In the genomic region with DNA sequence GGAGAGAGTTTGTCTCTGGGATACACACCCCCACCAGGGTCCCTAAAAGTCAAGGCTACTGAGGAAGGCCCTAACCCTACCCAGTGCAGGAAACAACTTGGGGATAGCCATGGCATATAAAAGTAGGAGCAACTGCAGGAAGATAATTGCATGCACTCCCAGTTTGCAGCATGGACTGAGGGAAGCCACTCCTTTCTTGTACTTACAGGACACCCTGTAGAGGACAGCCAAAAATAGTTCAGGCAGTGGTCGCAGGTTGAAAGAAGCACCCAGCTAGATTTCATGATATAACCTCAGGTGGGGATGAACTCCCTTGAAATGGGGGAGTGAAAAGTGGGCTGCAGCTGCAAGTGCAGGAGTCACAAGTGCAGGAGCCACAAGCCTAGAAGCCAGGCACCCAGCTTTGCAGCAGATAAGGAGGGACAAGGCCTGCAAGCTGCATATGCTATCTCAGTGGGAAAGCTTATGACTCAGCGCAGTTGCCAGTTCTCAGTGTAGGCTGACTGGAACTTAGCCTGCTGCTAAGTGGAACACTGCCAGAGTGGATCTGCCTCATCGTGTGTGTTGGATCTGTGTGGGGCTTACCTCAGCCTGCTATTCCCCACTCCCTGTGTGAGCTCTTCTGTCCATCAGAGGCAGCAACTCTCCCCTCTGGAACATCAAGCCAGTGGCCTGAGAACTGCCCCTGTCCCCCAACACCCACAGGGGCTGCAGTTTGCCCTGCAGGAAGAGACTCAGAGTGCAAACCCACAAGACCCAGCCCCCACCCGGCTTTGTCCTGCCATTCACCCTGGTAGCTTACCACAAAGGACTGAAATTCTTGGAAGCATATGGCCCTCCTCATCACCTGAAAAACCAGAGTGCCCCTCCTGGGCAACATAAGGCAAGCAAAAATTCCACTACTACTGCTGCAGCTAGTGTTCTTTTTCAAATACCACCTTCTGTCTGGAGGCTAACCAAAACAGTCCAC, we compare ENCODE assay signal across 17 cellular contexts. TPM values are rescaled to one million over a fixed set of nuclear protein-coding genes. Genes with fewer than 3 reads are reported as not detected.
DNase-seq lines count a peak whose midpoint lies in the region; ATAC-seq, FAIRE-seq and TF ChIP-seq lines count a peak whose summit lies in the region.
"Had no signal": no experiment of that assay in that cellular context is flagged by ENCODE, and none has a peak within 500 bp of the region (broad histone marks: within the 10 kb centered on the region; RNA-seq: fewer than 3 reads in every experiment).

No MANE protein-coding gene starts in this region.

- H4K5ac ChIP-seq in H1 (ENCODE audit: insufficient read length, low read depth, low read length): no peak overlapping the region

- no peak overlapping the region for H2BK20ac ChIP-seq in H1 (ENCODE audit: low read length)

- no peaks in the 10 kb centered on the region for H3K36me3 ChIP-seq in H1 (ENCODE audit: control insufficient read depth in 2 of 4, insufficient read depth in 4 of 4, low read length in 3 of 4)
- H3K36me3 ChIP-seq: neutrophil, uterus had no signal

- H3K18ac ChIP-seq in H1 (ENCODE audit: extremely low read depth, low read length): no peak overlapping the region

- TF ChIP-seq CTCF in H1 (IDR thresholded peaks at IDR 0.05; ENCODE audit: control extremely low read depth in 1 of 3, insufficient read depth in 1 of 3, low read depth in 1 of 3, low read length in 3 of 3): no peak

- H3K4me3 ChIP-seq in H1 (ENCODE audit: extremely low read depth in 1 of 4, insufficient read depth in 2 of 4, low read depth in 3 of 4, low read length in 4 of 4): no peak overlapping the region
- H3K4me3 ChIP-seq: uterus had no signal

- no peak overlapping the region for H2BK120ac ChIP-seq in H1 (replicated peaks; ENCODE audit: low read depth, low read length)

- H3K56ac ChIP-seq in H1 (replicated peaks; ENCODE audit: insufficient read length, low read depth, low read length): no peak overlapping the region

- no peak overlapping the region for H2BK15ac ChIP-seq in H1 (ENCODE audit: low read length)

- H2BK5ac ChIP-seq in H1 (ENCODE audit: low read depth, low read length): no peak overlapping the region

- no peaks in the 10 kb centered on the region for H3K23me2 ChIP-seq in H1 (ENCODE audit: low read depth, low read length)

- peak overlapping the region; percentile 92 for H2AFZ ChIP-seq in H1 (ENCODE audit: low read length)

- H2AK5ac ChIP-seq in H1 (ENCODE audit: low read depth, low read length): no peak overlapping the region

- H3K9ac ChIP-seq in H1 (replicated peaks in 1 of 4; ENCODE audit: extremely low read depth in 1 of 4, low read depth in 3 of 4, low read length in 3 of 4): no peak overlapping the region

- H3K79me2 ChIP-seq in H1 (ENCODE audit: control insufficient read depth in 1 of 2, insufficient read depth in 2 of 2, low read length in 2 of 2): no peaks in the 10 kb centered on the region

- H4K20me1 ChIP-seq in H1 (replicated peaks in 1 of 2; ENCODE audit: control insufficient read depth in 1 of 2, insufficient read depth in 2 of 2, low read length in 2 of 2): no peaks in the 10 kb centered on the region

- TF ChIP-seq EP300 in H1 (IDR thresholded peaks at IDR 0.05; ENCODE audit: borderline replicate concordance in 1 of 2, low read depth in 2 of 2, low read length in 2 of 2): no peak

- no peak overlapping the region for H3K27ac ChIP-seq in H1 (ENCODE audit: low read depth, low read length)
- H3K27ac ChIP-seq: neutrophil, uterus had no signal

- H3K9me3 ChIP-seq in H1 (ENCODE audit: insufficient read depth in 2 of 2, low read depth in 1 of 2, low read length in 1 of 2): no peaks in the 10 kb centered on the region
- H3K9me3 ChIP-seq: uterus had no signal

- no peaks in the 10 kb centered on the region for H3K27me3 ChIP-seq in H1 (replicated peaks in 1 of 4; ENCODE audit: control insufficient read depth in 3 of 4, extremely low read depth in 1 of 4, insufficient read depth in 3 of 4, low read length in 3 of 4)
- H3K27me3 ChIP-seq: neutrophil, uterus had no signal

- DNase-seq in H4 (ENCODE audit: low spot score) (peak; percentile 64), RPMI7951 (ENCODE audit: low read depth) (peak; percentile 2), H1 (ENCODE audit: low read depth in 1 of 2, low spot score in 2 of 2) (no peak), non-pigmented ciliary epithelial cell (ENCODE audit: low read depth) (peak; percentile 54), SKM-1 treated with dmso at 0.1 percent for 144 hours (lab: John Stamatoyannopoulos, UW; ENCODE audit: unreplicated experiment) (no peak), NCI-H1048 (lab: John Stamatoyannopoulos, UW) (no peak)
- no peak for DNase-seq in activated effector memory CD4-positive, alpha-beta T cell treated with anti-CD3 and anti-CD28 coated beads, Interleukin-2, amount 50 U/mL, for 16 hours
- DNase-seq: activated CD4-positive, CD25-positive, alpha-beta regulatory T cell treated with anti-CD3 and anti-CD28 coated beads, Interleukin-2, amount 50 U/mL, for 72 hours; activated T-cell treated with anti-CD3 and anti-CD28 coated beads, Interleukin-2, amount 50 U/mL, for 24 hours; aorta; DMS53; Karpas-422; NCI-H2029; uterus had no signal

- H3K4ac ChIP-seq in H1 (replicated peaks; ENCODE audit: insufficient read length, low read depth, low read length): no peak overlapping the region

- POLR2A ChIA-PET in H1 (lab: Charles Lee; ENCODE audit: partially characterized antibody): no interaction called here

- ATAC-seq in HG02798 (IDR thresholded peaks at IDR 0.05; ENCODE audit: poor library complexity, unreplicated experiment): no peak

- CTCF ChIA-PET in H1 (lab: Charles Lee; ENCODE audit: partially characterized antibody): no interaction called here

- H3K79me1 ChIP-seq in H1 (ENCODE audit: low read depth, low read length): no peaks in the 10 kb centered on the region

- no peak overlapping the region for H3K14ac ChIP-seq in H1 (ENCODE audit: insufficient read length)

- no peak overlapping the region for H2BK12ac ChIP-seq in H1 (ENCODE audit: low read depth, low read length)

- no peak for FAIRE-seq in H1 (lab: Jason Lieb, UNC)

- no peak overlapping the region; a peak in 1 of 4 replicates for H3K4me2 ChIP-seq in H1 (ENCODE audit: insufficient read depth in 1 of 2, low read depth in 2 of 2, low read length in 2 of 2)

- H4K91ac ChIP-seq in H1 (replicated peaks; ENCODE audit: insufficient read length, low read length): no peak overlapping the region

- TF ChIP-seq RAD21 in H1 (IDR thresholded peaks at IDR 0.05 in 1 of 2, conservative IDR thresholded peaks at IDR 0.05 in 1 of 2; ENCODE audit: low read depth in 2 of 2, low read length in 2 of 2): no peak

- no peak for TF ChIP-seq POLR2A in H1 (IDR thresholded peaks at IDR 0.05; ENCODE audit: control extremely low read depth in 1 of 2, low read depth in 2 of 2, low read length in 2 of 2)

- H4K8ac ChIP-seq in H1 (ENCODE audit: extremely low read depth, insufficient read depth, low read length): peak overlapping the region; percentile 91; the same call in 1 of the 2 replicates

- H3K23ac ChIP-seq in H1 (ENCODE audit: insufficient read length): no peak overlapping the region

- H3K4me1 ChIP-seq in H1 (replicated peaks in 1 of 4; ENCODE audit: control insufficient read depth in 3 of 4, insufficient read depth in 4 of 4, low read length in 3 of 4): peaks cover 0 to 11% (median 4%) of the 10 kb centered on the region in 4 experiments; a peak in 3 of 7 replicates
- H3K4me1 ChIP-seq: uterus had no signal

- 88% methylated on average over 3 of the region's 4 CpGs; no CpG with 5 or more reads in 1 of the 2 experiments for WGBS in H1 (ENCODE audit: extremely low coverage in 1 of 2, insufficient coverage in 1 of 2, insufficient read length in 1 of 2, insufficient replicate concordance in 2 of 2, low coverage in 1 of 2, low lambda C conversion rate in 2 of 2, missing lambda C conversion rate in 1 of 2), 2 experiments

TF ChIP-seq in H1, 55 proteins besides CTCF, POLR2A, EP300 and RAD21 (continues in another document):
- TF ChIP-seq, protein P1, sequence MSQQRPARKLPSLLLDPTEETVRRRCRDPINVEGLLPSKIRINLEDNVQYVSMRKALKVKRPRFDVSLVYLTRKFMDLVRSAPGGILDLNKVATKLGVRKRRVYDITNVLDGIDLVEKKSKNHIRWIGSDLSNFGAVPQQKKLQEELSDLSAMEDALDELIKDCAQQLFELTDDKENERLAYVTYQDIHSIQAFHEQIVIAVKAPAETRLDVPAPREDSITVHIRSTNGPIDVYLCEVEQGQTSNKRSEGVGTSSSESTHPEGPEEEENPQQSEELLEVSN (IDR thresholded peaks at IDR 0.05): no peak
- TF ChIP-seq TAF1 (IDR thresholded peaks at IDR 0.05; ENCODE audit: low read depth, low read length) (no peak), FOSL1 (IDR thresholded peaks at IDR 0.05; ENCODE audit: insufficient read depth, low read depth, low read length) (no peak), ASH2L (IDR thresholded peaks at IDR 0.05; ENCODE audit: low read length) (no peak), ZNF274 (IDR thresholded peaks at IDR 0.05; ENCODE audit: borderline replicate concordance, extremely low read depth, low read length) (no peak), SIX5 (IDR thresholded peaks at IDR 0.05; ENCODE audit: low read depth, low read length) (no peak), NANOG (IDR thresholded peaks at IDR 0.05; ENCODE audit: insufficient read depth, low read depth, low read length, poor library complexity, severe bottlenecking) (no peak), JUND (IDR thresholded peaks at IDR 0.05; ENCODE audit: low read length) (no peak), CTBP2 (IDR thresholded peaks at IDR 0.05; ENCODE audit: borderline replicate concordance, insufficient read depth, insufficient read length, low read length) (no peak), TCF12 (IDR thresholded peaks at IDR 0.05; ENCODE audit: low read depth, low read length) (no peak), KDM4A (IDR thresholded peaks at IDR 0.05; ENCODE audit: low read depth, low read length, severe bottlenecking) (no peak), MAFK (IDR thresholded peaks at IDR 0.05; ENCODE audit: low read depth, low read length) (no peak), CBX5 (IDR thresholded peaks at IDR 0.05; ENCODE audit: low read depth, low read length) (no peak), BACH1 (IDR thresholded peaks at IDR 0.05; ENCODE audit: low read length) (no peak)

RNA-seq across cellular contexts. Expression of a gene that starts 42.7 kb away (rescaled TPM):
- total RNA-seq in H4 (2014; rRNA removed; shearing (Covaris generic)): not detected in 2 replicates
- not detected in 2 replicates for total RNA-seq in RPMI7951 (2014; rRNA removed; shearing (Covaris generic))
- total RNA-seq in H1 (2021; fragmentation: NEBNext Ultra II Directional; extraction: Animal tissue kit (Norgen Biotek cat#: 25700)): not detected in 2 replicates
- not detected in 2 replicates for polyA plus RNA-seq in H1 (2011; rRNA removed)
- polyA plus RNA-seq in H1 (2011; cell fraction: cytosol; rRNA removed): not detected
- polyA plus RNA-seq in H1 (2011; cell fraction: nucleus; rRNA removed): not detected
- not detected in 4 replicates for polyA plus RNA-seq in H1 (2012, experiment 1 of 2)
- polyA plus RNA-seq in H1 (2012, experiment 2 of 2): not detected
- polyA plus RNA-seq in H1 (2013, experiment 1 of 2): not detected
- polyA plus RNA-seq in H1 (2013, experiment 2 of 2): not detected
- not detected in 2 replicates for polyA minus RNA-seq in H1 (2011; rRNA and poly(A)+ RNA removed)
- polyA minus RNA-seq in H1 (2011; cell fraction: cytosol; rRNA and poly(A)+ RNA removed): not detected
- polyA minus RNA-seq in H1 (2011; cell fraction: nucleus; rRNA and poly(A)+ RNA removed): not detected
- total RNA-seq: aorta, lung microvascular endothelial cell, uterus had no signal
- polyA plus RNA-seq: aorta had no signal

Comparison
In these comparisons a context has a peak if more than half of its experiments do, and no peak if none do; other contexts are left out.
1. DNase-seq: peak in H4 (single experiment), RPMI7951 (single experiment) and non-pigmented ciliary epithelial cell (single experiment); none in H1 (0 of 2), SKM-1 treated with dmso at 0.1 percent for 144 hours (single experiment), NCI-H1048 (single experiment) and activated effector memory CD4-positive, alpha-beta T cell treated with anti-CD3 and anti-CD28 coated beads, Interleukin-2, amount 50 U/mL, for 16 hours (single experiment).